Comparison of ENCODE assay signal across 11 cellular contexts in genomic region chr4:24382381-24382780, GRCh38.
DNase-seq lines count a peak whose midpoint lies in the region; ATAC-seq, FAIRE-seq and TF ChIP-seq lines count a peak whose summit lies in the region.
"Had no signal": no experiment of that assay in that cellular context is flagged by ENCODE, and none has a peak within 500 bp of the region (broad histone marks: within the 10 kb centered on the region; RNA-seq: fewer than 3 reads in every experiment).

No MANE protein-coding gene starts in this region.

- H3K27me3 Mint-ChIP-seq in HFFc6 (ENCODE audit: insufficient read depth): no peaks in the 10 kb centered on the region; the same call in 1 of the 2 replicates
- peaks cover 14% of the 10 kb centered on the region for H3K27me3 Mint-ChIP-seq in progenitor cell of endocrine pancreas

- H3K4me3 Mint-ChIP-seq in HFFc6 (no peak overlapping the region), progenitor cell of endocrine pancreas (ENCODE audit: low read depth) (no peak overlapping the region)

- FAIRE-seq in H54 (lab: Jason Lieb, UNC) (no peak), islet of Langerhans (lab: Jason Lieb, UNC) (peak; percentile 60)
- FAIRE-seq: G401.6 had no signal

- no peak for TF ChIP-seq POLR2A in H54 (IDR thresholded peaks at IDR 0.05; ENCODE audit: low read depth, low read length)

- TF ChIP-seq CTCF in HFFc6 (IDR thresholded peaks at IDR 0.05): no peak
- TF ChIP-seq CTCF in progenitor cell of endocrine pancreas (IDR thresholded peaks at IDR 0.05; ENCODE audit: unreplicated experiment): no peak

- ATAC-seq in GM18858 (IDR thresholded peaks at IDR 0.05; ENCODE audit: unreplicated experiment): peak; percentile 96
- peak; percentile 98 for ATAC-seq in HG03571 (IDR thresholded peaks at IDR 0.05; ENCODE audit: unreplicated experiment)
- no peak for ATAC-seq in GM19455 (IDR thresholded peaks at IDR 0.05; ENCODE audit: unreplicated experiment)

- H3K9me3 Mint-ChIP-seq in HFFc6: peaks cover 34% of the 10 kb centered on the region
- H3K9me3 Mint-ChIP-seq in progenitor cell of endocrine pancreas (ENCODE audit: low read depth): peaks cover 10% of the 10 kb centered on the region

- H3K4me1 Mint-ChIP-seq in HFFc6 (ENCODE audit: low read depth) (no peaks in the 10 kb centered on the region), progenitor cell of endocrine pancreas (ENCODE audit: low read depth) (no peaks in the 10 kb centered on the region)

- H3K36me3 Mint-ChIP-seq in HFFc6 (ENCODE audit: low read depth) (no peaks in the 10 kb centered on the region), progenitor cell of endocrine pancreas (ENCODE audit: insufficient read depth) (peaks cover 2% of the 10 kb centered on the region)

- DNase-seq in H54 (ENCODE audit: insufficient read length, low spot score) (peak; percentile 5), HFFc6 (no peak), progenitor cell of endocrine pancreas (ENCODE audit: low spot score, unreplicated experiment) (no peak), DMS 273 (lab: John Stamatoyannopoulos, UW; ENCODE audit: unreplicated experiment) (no peak)
- DNase-seq: RPMI8226, uterus had no signal

- H3K27ac Mint-ChIP-seq in HFFc6: no peak overlapping the region
- H3K27ac Mint-ChIP-seq in progenitor cell of endocrine pancreas: no peak overlapping the region
